In the genomic region with DNA sequence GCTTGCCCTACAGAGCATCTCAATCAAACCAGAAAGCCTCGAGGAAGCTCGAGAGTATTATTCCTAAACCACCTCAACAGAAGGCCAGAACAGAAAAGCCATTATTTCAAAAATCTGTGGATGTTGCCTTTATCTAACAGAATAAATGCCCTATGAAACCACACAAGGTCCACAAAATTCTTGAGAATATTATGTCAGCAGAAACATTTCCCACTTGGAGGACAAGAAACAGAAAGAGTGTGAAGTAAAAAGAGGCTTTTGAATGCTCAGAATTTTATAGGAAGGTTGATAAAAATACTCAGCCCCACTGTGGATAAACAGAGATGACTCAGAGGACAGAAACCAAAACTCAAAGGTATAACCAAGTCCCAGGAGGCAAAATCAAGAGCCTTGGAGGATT, we compare ENCODE assay signal across 18 cellular contexts.
DNase-seq lines count a peak whose midpoint lies in the region; ATAC-seq lines count a peak whose summit lies in the region.
"Had no signal": no experiment of that assay in that cellular context is flagged by ENCODE, and none has a peak within 500 bp of the region (broad histone marks: within the 10 kb centered on the region; RNA-seq: fewer than 3 reads in every experiment).

No MANE protein-coding gene starts in this region.

- DNase-seq in COLO829 (ENCODE audit: low spot score), result peak; percentile 58
- DNase-seq in M059J (ENCODE audit: low read depth), result peak; percentile 76
- peak; percentile 72 for DNase-seq in astrocyte of the hippocampus (ENCODE audit: low read depth, low spot score)
- peak; percentile 83 for DNase-seq in foreskin melanocyte
- DNase-seq in DMS79 treated with DMSO at 0.1 percent for 48 hours (lab: John Stamatoyannopoulos, UW), result no peak
- DNase-seq: DMS79, H9, HFFc6, KG1, NCI-H1105, NCI-H2029 treated with DMSO at 0.1 percent for 48 hours, NCI-H2171, NCI-H524 treated with DMSO at 0.1 percent for 48 hours, Peyer's patch, SJCRH30 had no signal

- no peak for ATAC-seq in HG03432 (IDR thresholded peaks at IDR 0.05; ENCODE audit: unreplicated experiment)
- no peak for ATAC-seq in HG03280 (IDR thresholded peaks at IDR 0.05; ENCODE audit: unreplicated experiment)
- ATAC-seq: GM12878 had no signal
